In genomic region chr4:2744576-2745270, GRCh38 we compare ENCODE assay signal across 12 cellular contexts. TPM values are rescaled to one million over a fixed set of nuclear protein-coding genes. Genes with fewer than 3 reads are reported as not detected.
DNase-seq lines count a peak whose midpoint lies in the region; ATAC-seq and TF ChIP-seq lines count a peak whose summit lies in the region.
"Had no signal": no experiment of that assay in that cellular context is flagged by ENCODE, and none has a peak within 500 bp of the region (broad histone marks: within the 10 kb centered on the region; RNA-seq: fewer than 3 reads in every experiment).

No MANE protein-coding gene starts in this region.

- peaks cover 66% of the 10 kb centered on the region for H3K4me1 Mint-ChIP-seq in activated T-cell treated with anti-CD3 and anti-CD28 coated beads, Interleukin-2, amount 50 U/mL, for 24 hours (ENCODE audit: low read depth)
- H3K4me1 Mint-ChIP-seq in activated CD4-positive, alpha-beta memory T cell treated with anti-CD3 and anti-CD28 coated beads for 36 hours (ENCODE audit: low read depth) = peaks cover 50% of the 10 kb centered on the region
- H3K4me1 Mint-ChIP-seq in stimulated activated memory B cell treated with anti-CD40 and anti-IgM and Interleukin-4, amounts not matched to agents 10 μg/mL and 1 μg/mL and 100 μg/mL, for 72 hours = peaks cover 58% of the 10 kb centered on the region
- H3K4me1 Mint-ChIP-seq in HFFc6 (ENCODE audit: low read depth) = peaks cover 44% of the 10 kb centered on the region

- H3K36me3 Mint-ChIP-seq in activated T-cell treated with anti-CD3 and anti-CD28 coated beads, Interleukin-2, amount 50 U/mL, for 24 hours (ENCODE audit: low read depth) = peaks cover 94% of the 10 kb centered on the region
- peaks cover 70% of the 10 kb centered on the region for H3K36me3 Mint-ChIP-seq in activated CD4-positive, alpha-beta memory T cell treated with anti-CD3 and anti-CD28 coated beads for 36 hours
- H3K36me3 Mint-ChIP-seq in stimulated activated memory B cell treated with anti-CD40 and anti-IgM and Interleukin-4, amounts not matched to agents 10 μg/mL and 1 μg/mL and 100 μg/mL, for 72 hours = peaks cover 68% of the 10 kb centered on the region
- peaks cover 34% of the 10 kb centered on the region for H3K36me3 Mint-ChIP-seq in HFFc6 (ENCODE audit: low read depth)

- no peak overlapping the region for H3K4me3 Mint-ChIP-seq in activated T-cell treated with anti-CD3 and anti-CD28 coated beads, Interleukin-2, amount 50 U/mL, for 24 hours
- no peak overlapping the region for H3K4me3 Mint-ChIP-seq in activated CD4-positive, alpha-beta memory T cell treated with anti-CD3 and anti-CD28 coated beads for 36 hours
- H3K4me3 Mint-ChIP-seq in stimulated activated memory B cell treated with anti-CD40 and anti-IgM and Interleukin-4, amounts not matched to agents 10 μg/mL and 1 μg/mL and 100 μg/mL, for 72 hours = no peak overlapping the region
- H3K4me3 Mint-ChIP-seq in HFFc6 = no peak overlapping the region

- no peak for DNase-seq in activated T-cell treated with anti-CD3 and anti-CD28 coated beads, Interleukin-2, amount 50 U/mL, for 24 hours
- DNase-seq in activated T-cell treated with anti-CD3 and anti-CD28 coated beads for 4 hours (no peak), foreskin keratinocyte (no peak), kidney glomerular epithelial cell (lab: John Stamatoyannopoulos, UW) (no peak), HFFc6 (no peak)
- DNase-seq in activated CD4-positive, alpha-beta memory T cell treated with anti-CD3 and anti-CD28 coated beads for 36 hours = no peak
- DNase-seq: KBM-7, NCI-H345 had no signal

- intact Hi-C loops in activated CD4-positive, alpha-beta memory T cell treated with anti-CD3 and anti-CD28 coated beads for 36 hours (cut with micrococcal nuclease) = no loop called here

- TF ChIP-seq CTCF in foreskin keratinocyte (conservative IDR thresholded peaks at IDR 0.05) (no peak), HFFc6 (IDR thresholded peaks at IDR 0.05) (no peak)

- peak overlapping the region; percentile 86 for H3K27ac ChIP-seq in foreskin keratinocyte

- CTCF ChIA-PET in activated CD4-positive, alpha-beta memory T cell treated with anti-CD3 and anti-CD28 coated beads for 36 hours (lab: Charles Lee) = interaction anchor here (1.7 kb wide), 1 partner anchor 209 kb away, joined by 8 read pairs; no protein-coding TSS in a partner anchor

- H3K4me1 ChIP-seq in foreskin keratinocyte = peaks cover 15% of the 10 kb centered on the region

- no peaks in the 10 kb centered on the region for H3K9me3 Mint-ChIP-seq in activated T-cell treated with anti-CD3 and anti-CD28 coated beads, Interleukin-2, amount 50 U/mL, for 24 hours
- H3K9me3 Mint-ChIP-seq in activated CD4-positive, alpha-beta memory T cell treated with anti-CD3 and anti-CD28 coated beads for 36 hours = no peaks in the 10 kb centered on the region
- H3K9me3 Mint-ChIP-seq in stimulated activated memory B cell treated with anti-CD40 and anti-IgM and Interleukin-4, amounts not matched to agents 10 μg/mL and 1 μg/mL and 100 μg/mL, for 72 hours = no peaks in the 10 kb centered on the region
- H3K9me3 Mint-ChIP-seq in HFFc6 = no peaks in the 10 kb centered on the region

- H3K27ac Mint-ChIP-seq in activated T-cell treated with anti-CD3 and anti-CD28 coated beads, Interleukin-2, amount 50 U/mL, for 24 hours = peak overlapping the region; percentile 97
- H3K27ac Mint-ChIP-seq in activated CD4-positive, alpha-beta memory T cell treated with anti-CD3 and anti-CD28 coated beads for 36 hours = peak overlapping the region; percentile 90
- peak overlapping the region; percentile 86 for H3K27ac Mint-ChIP-seq in stimulated activated memory B cell treated with anti-CD40 and anti-IgM and Interleukin-4, amounts not matched to agents 10 μg/mL and 1 μg/mL and 100 μg/mL, for 72 hours
- no peak overlapping the region; the same call in 1 of the 2 replicates for H3K27ac Mint-ChIP-seq in HFFc6

- no peaks in the 10 kb centered on the region for H3K27me3 Mint-ChIP-seq in activated T-cell treated with anti-CD3 and anti-CD28 coated beads, Interleukin-2, amount 50 U/mL, for 24 hours
- no peaks in the 10 kb centered on the region for H3K27me3 Mint-ChIP-seq in activated CD4-positive, alpha-beta memory T cell treated with anti-CD3 and anti-CD28 coated beads for 36 hours
- H3K27me3 Mint-ChIP-seq in stimulated activated memory B cell treated with anti-CD40 and anti-IgM and Interleukin-4, amounts not matched to agents 10 μg/mL and 1 μg/mL and 100 μg/mL, for 72 hours = no peaks in the 10 kb centered on the region
- peaks cover 3% of the 10 kb centered on the region for H3K27me3 Mint-ChIP-seq in HFFc6 (ENCODE audit: insufficient read depth)

- no peaks in the 10 kb centered on the region for H3K27me3 ChIP-seq in foreskin keratinocyte
- H3K27me3 ChIP-seq: dorsolateral prefrontal cortex, SJSA1 had no signal

- no peak for ATAC-seq in foreskin keratinocyte
- no peak for ATAC-seq in stimulated activated memory B cell treated with anti-CD40 and anti-IgM and Interleukin-4, amounts not matched to agents 10 μg/mL and 1 μg/mL and 100 μg/mL, for 72 hours
- no peak for ATAC-seq in HG02610 (IDR thresholded peaks at IDR 0.05; ENCODE audit: unreplicated experiment)

- POLR2A ChIA-PET in activated CD4-positive, alpha-beta memory T cell treated with anti-CD3 and anti-CD28 coated beads for 36 hours (lab: Charles Lee) = no interaction called here

RNA-seq across cellular contexts. Expression of gene TNIP2, which starts 11.4 kb away (rescaled TPM):
- 10 to 100 TPM; 74.2 to 77.5 TPM for total RNA-seq in activated CD4-positive, alpha-beta memory T cell treated with anti-CD3 and anti-CD28 coated beads for 36 hours
- 35.5 and 35.6 TPM in 2 replicates for total RNA-seq in foreskin keratinocyte
- polyA plus RNA-seq in foreskin keratinocyte = 36.6 and 41.3 TPM in 2 replicates
- total RNA-seq in HFFc6 (2021; fragmentation: NEBNext Ultra II Directional; extraction: Animal tissue kit (Norgen Biotek cat#: 25700)) = 10 to 100 TPM; 28.6 to 32.0 (median 30.9) TPM

RNA-seq across cellular contexts. Expression of gene SH3BP2, which starts 48.2 kb away (rescaled TPM):
- total RNA-seq in activated CD4-positive, alpha-beta memory T cell treated with anti-CD3 and anti-CD28 coated beads for 36 hours = 10 to 100 TPM; 55.9 to 62.8 TPM
- 12.5 and 15.7 TPM in 2 replicates for total RNA-seq in foreskin keratinocyte
- polyA plus RNA-seq in foreskin keratinocyte = 8.3 and 10.8 TPM in 2 replicates
- total RNA-seq in HFFc6 (2021; fragmentation: NEBNext Ultra II Directional; extraction: Animal tissue kit (Norgen Biotek cat#: 25700)) = 10 to 100 TPM; 17.6 to 25.4 (median 20.5) TPM
